Comparison of ENCODE assay signal across 32 cellular contexts in the genomic region with DNA sequence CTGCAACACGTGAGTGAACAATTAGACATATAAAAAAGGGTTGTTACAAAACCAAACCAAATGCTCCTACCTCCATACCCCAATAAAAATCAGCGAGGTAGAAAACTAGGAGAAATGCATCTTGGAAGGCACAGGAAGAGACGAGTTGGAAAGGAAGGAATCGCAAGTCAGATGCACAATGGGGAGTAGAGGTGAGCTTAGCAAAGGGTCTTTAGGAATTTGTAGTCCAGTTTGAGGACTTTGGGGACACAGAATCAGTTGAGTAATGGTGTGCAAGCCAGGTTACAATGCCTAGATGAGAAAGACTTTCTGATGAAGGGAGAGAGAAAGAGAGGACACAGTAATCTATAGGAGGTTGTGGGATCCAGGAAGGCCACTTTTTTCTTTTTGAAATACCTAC.
"Had no signal": no experiment of that assay in that cellular context is flagged by ENCODE, and none has a peak within 500 bp of the region (broad histone marks: within the 10 kb centered on the region; RNA-seq: fewer than 3 reads in every experiment).

No MANE protein-coding gene starts in this region.

- DNase-seq: activated CD4-positive, alpha-beta memory T cell treated with anti-CD3 and anti-CD28 coated beads for 36 hours; activated CD4-positive, alpha-beta T cell treated with anti-CD3 and anti-CD28 coated beads for 36 hours; activated CD4-positive, alpha-beta T cell treated with anti-CD3 and anti-CD28 coated beads, Interleukin-2, amount 10 ng/mL, durations not matched to agents 24 days and 14 days; activated CD4-positive, CD25-positive, alpha-beta regulatory T cell; activated CD4-positive, CD25-positive, alpha-beta regulatory T cell treated with anti-CD3 and anti-CD28 coated beads, Interleukin-2, amount 50 U/mL, for 72 hours; activated CD8-positive, alpha-beta memory T cell treated with anti-CD3 and anti-CD28 coated beads, Interleukin-2, amount 10 ng/mL, durations not matched to agents 7 days and 5 days; activated CD8-positive, alpha-beta memory T cell treated with anti-CD3 and anti-CD28 coated beads, Interleukin-2, amount 50 U/mL, for 4 hours; activated CD8-positive, alpha-beta T cell treated with anti-CD3 and anti-CD28 coated beads, Interleukin-2, amount 10 ng/mL, durations not matched to agents 7 days and 5 days; activated effector memory CD4-positive, alpha-beta T cell treated with anti-CD3 and anti-CD28 coated beads, Interleukin-2, amount 50 U/mL, for 16 hours; activated naive CD4-positive, alpha-beta T cell treated with anti-CD3 and anti-CD28 coated beads for 36 hours; activated naive CD8-positive, alpha-beta T cell treated with anti-CD3 and anti-CD28 coated beads for 36 hours; activated naive CD8-positive, alpha-beta T cell treated with anti-CD3 and anti-CD28 coated beads, Interleukin-2, amount 50 U/mL, for 24 hours; activated T-cell treated with anti-CD3 and anti-CD28 coated beads, Interleukin-2, amount 50 U/mL, for 1 hour; activated T-cell treated with anti-CD3 and anti-CD28 coated beads, Interleukin-2, amount 50 U/mL, for 48 hours; adrenal gland; amygdala; aorta; body of pancreas; central memory CD4-positive, alpha-beta T cell; cerebellar nuclear complex; colonic mucosa; effector CD8-positive, alpha-beta T cell; esophagus squamous epithelium; foreskin melanocyte; T-helper 2 cell had no signal

- H3K9me3 ChIP-seq: adrenal gland, body of pancreas, colonic mucosa, esophagus squamous epithelium had no signal

- H3K27ac ChIP-seq: adrenal gland, body of pancreas, cardiac muscle cell, colonic mucosa, epithelial cell of prostate, esophagus squamous epithelium had no signal

- FAIRE-seq: endometrium, endothelial cell of umbilical vein had no signal

- H3K27me3 Mint-ChIP-seq: activated CD4-positive, alpha-beta memory T cell treated with anti-CD3 and anti-CD28 coated beads for 36 hours; activated CD4-positive, alpha-beta T cell treated with anti-CD3 and anti-CD28 coated beads for 36 hours; activated CD4-positive, alpha-beta T cell treated with anti-CD3 and anti-CD28 coated beads, Interleukin-2, amount 10 ng/mL, durations not matched to agents 24 days and 14 days; activated CD8-positive, alpha-beta memory T cell treated with anti-CD3 and anti-CD28 coated beads, Interleukin-2, amount 10 ng/mL, durations not matched to agents 7 days and 5 days; activated naive CD4-positive, alpha-beta T cell treated with anti-CD3 and anti-CD28 coated beads, Interleukin-2, amount 50 U/mL, for 24 hours; activated naive CD8-positive, alpha-beta T cell treated with anti-CD3 and anti-CD28 coated beads for 36 hours; activated naive CD8-positive, alpha-beta T cell treated with anti-CD3 and anti-CD28 coated beads, Interleukin-2, amount 50 U/mL, for 24 hours had no signal

- H3K27ac Mint-ChIP-seq: activated CD4-positive, alpha-beta memory T cell treated with anti-CD3 and anti-CD28 coated beads for 36 hours; activated CD4-positive, alpha-beta T cell treated with anti-CD3 and anti-CD28 coated beads for 36 hours; activated CD4-positive, alpha-beta T cell treated with anti-CD3 and anti-CD28 coated beads, Interleukin-2, amount 10 ng/mL, durations not matched to agents 24 days and 14 days; activated CD8-positive, alpha-beta memory T cell treated with anti-CD3 and anti-CD28 coated beads, Interleukin-2, amount 10 ng/mL, durations not matched to agents 7 days and 5 days; activated CD8-positive, alpha-beta T cell treated with anti-CD3 and anti-CD28 coated beads, Interleukin-2, amount 10 ng/mL, durations not matched to agents 7 days and 5 days; activated naive CD4-positive, alpha-beta T cell treated with anti-CD3 and anti-CD28 coated beads for 36 hours; activated naive CD4-positive, alpha-beta T cell treated with anti-CD3 and anti-CD28 coated beads, Interleukin-2, amount 50 U/mL, for 24 hours; activated naive CD8-positive, alpha-beta T cell treated with anti-CD3 and anti-CD28 coated beads for 36 hours; activated naive CD8-positive, alpha-beta T cell treated with anti-CD3 and anti-CD28 coated beads, Interleukin-2, amount 50 U/mL, for 24 hours; activated T-helper 1 cell treated with anti-CD3 and anti-CD28 coated beads, Interleukin-12 subunit alpha, Interleukin-12 subunit beta, Interleukin-2, Interleukin-4 antibody, amounts not matched to agents 30 ng/mL and 10 ng/mL and 1 ng/mL, durations not matched to agents 14 hours and 24 hours and 36 hours; activated T-helper 2 cell treated with anti-CD3 and anti-CD28 coated beads, Interferon-gamma antibody, Interleukin-2, Interleukin-4, amounts not matched to agents 10 μg/mL and 5 μg/mL and 100 μg/mL, durations not matched to agents 14 hours and 24 hours and 36 hours had no signal

- H3K4me3 Mint-ChIP-seq: activated CD4-positive, alpha-beta memory T cell treated with anti-CD3 and anti-CD28 coated beads for 36 hours; activated CD4-positive, alpha-beta T cell treated with anti-CD3 and anti-CD28 coated beads for 36 hours; activated CD4-positive, alpha-beta T cell treated with anti-CD3 and anti-CD28 coated beads, Interleukin-2, amount 10 ng/mL, durations not matched to agents 24 days and 14 days; activated CD8-positive, alpha-beta memory T cell treated with anti-CD3 and anti-CD28 coated beads, Interleukin-2, amount 10 ng/mL, durations not matched to agents 7 days and 5 days; activated CD8-positive, alpha-beta T cell treated with anti-CD3 and anti-CD28 coated beads, Interleukin-2, amount 10 ng/mL, durations not matched to agents 7 days and 5 days; activated naive CD4-positive, alpha-beta T cell treated with anti-CD3 and anti-CD28 coated beads for 36 hours; activated naive CD4-positive, alpha-beta T cell treated with anti-CD3 and anti-CD28 coated beads, Interleukin-2, amount 50 U/mL, for 24 hours; activated naive CD8-positive, alpha-beta T cell treated with anti-CD3 and anti-CD28 coated beads for 36 hours; activated naive CD8-positive, alpha-beta T cell treated with anti-CD3 and anti-CD28 coated beads, Interleukin-2, amount 50 U/mL, for 24 hours; activated T-helper 1 cell treated with anti-CD3 and anti-CD28 coated beads, Interleukin-12 subunit alpha, Interleukin-12 subunit beta, Interleukin-2, Interleukin-4 antibody, amounts not matched to agents 30 ng/mL and 10 ng/mL and 1 ng/mL, durations not matched to agents 14 hours and 24 hours and 36 hours had no signal

- H3K9me3 Mint-ChIP-seq: activated CD4-positive, alpha-beta memory T cell treated with anti-CD3 and anti-CD28 coated beads for 36 hours; activated CD4-positive, alpha-beta T cell treated with anti-CD3 and anti-CD28 coated beads, Interleukin-2, amount 10 ng/mL, durations not matched to agents 24 days and 14 days; activated naive CD4-positive, alpha-beta T cell treated with anti-CD3 and anti-CD28 coated beads for 36 hours; activated naive CD4-positive, alpha-beta T cell treated with anti-CD3 and anti-CD28 coated beads, Interleukin-2, amount 50 U/mL, for 24 hours; activated naive CD8-positive, alpha-beta T cell treated with anti-CD3 and anti-CD28 coated beads for 36 hours; activated naive CD8-positive, alpha-beta T cell treated with anti-CD3 and anti-CD28 coated beads, Interleukin-2, amount 50 U/mL, for 24 hours; activated T-helper 1 cell treated with anti-CD3 and anti-CD28 coated beads, Interleukin-12 subunit alpha, Interleukin-12 subunit beta, Interleukin-2, Interleukin-4 antibody, amounts not matched to agents 30 ng/mL and 10 ng/mL and 1 ng/mL, durations not matched to agents 14 hours and 24 hours and 36 hours; activated T-helper 2 cell treated with anti-CD3 and anti-CD28 coated beads, Interferon-gamma antibody, Interleukin-2, Interleukin-4, amounts not matched to agents 10 μg/mL and 5 μg/mL and 100 μg/mL, durations not matched to agents 14 hours and 24 hours and 36 hours had no signal

- H3K4me3 ChIP-seq: adrenal gland, body of pancreas, cardiac muscle cell, colonic mucosa, esophagus squamous epithelium had no signal

- H3K27me3 ChIP-seq: adrenal gland, body of pancreas, cardiac muscle cell, colonic mucosa, esophagus squamous epithelium had no signal

- H3K4me1 ChIP-seq: adrenal gland, body of pancreas, colonic mucosa, esophagus squamous epithelium had no signal

- ATAC-seq: activated CD4-positive, alpha-beta T cell treated with anti-CD3 and anti-CD28 coated beads for 36 hours; activated CD8-positive, alpha-beta memory T cell treated with anti-CD3 and anti-CD28 coated beads, Interleukin-2, amount 10 ng/mL, durations not matched to agents 7 days and 5 days; activated CD8-positive, alpha-beta T cell treated with anti-CD3 and anti-CD28 coated beads, Interleukin-2, amount 10 ng/mL, durations not matched to agents 7 days and 5 days; activated naive CD8-positive, alpha-beta T cell treated with anti-CD3 and anti-CD28 coated beads, Interleukin-2, amount 50 U/mL, for 24 hours; body of pancreas had no signal
